In the genomic region with DNA sequence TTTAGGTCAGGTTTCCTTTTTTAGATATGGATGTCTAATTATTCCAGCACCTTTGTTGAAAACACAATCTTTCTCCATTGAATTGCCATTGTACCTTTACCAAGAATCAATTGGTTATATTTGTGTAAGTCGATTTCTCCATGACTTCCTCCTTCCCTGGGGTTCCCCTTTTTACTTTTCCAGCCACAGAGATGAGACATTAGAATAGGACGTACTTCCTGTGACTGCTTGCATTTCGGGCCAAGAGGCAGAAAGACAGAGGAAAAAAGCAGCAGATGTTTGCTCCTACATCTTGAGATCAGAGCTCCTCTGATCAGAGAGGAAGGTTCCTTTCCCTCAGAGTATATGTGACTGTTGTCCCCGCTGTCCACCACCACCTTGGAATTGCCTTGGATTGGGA, we compare ENCODE assay signal across 10 cellular contexts.
A peak's percentile ranks its signal among the peaks of the same experiment; 100 is the strongest.
DNase-seq lines count a peak whose midpoint lies in the region; TF ChIP-seq lines count a peak whose summit lies in the region.
"Had no signal": no experiment of that assay in that cellular context is flagged by ENCODE, and none has a peak within 500 bp of the region (broad histone marks: within the 10 kb centered on the region; RNA-seq: fewer than 3 reads in every experiment).

No MANE protein-coding gene starts in this region.

- no peaks in the 10 kb centered on the region for H3K27me3 ChIP-seq in skeletal muscle tissue (ENCODE audit: control insufficient read depth in 3 of 3, insufficient read depth in 3 of 3, low read length in 3 of 3)

- peaks cover 0 to 3% (median 0%) of the 10 kb centered on the region in 3 donors for H3K4me1 ChIP-seq in skeletal muscle tissue (ENCODE audit: control insufficient read depth in 3 of 3, insufficient read depth in 3 of 3, low read length in 3 of 3)

- H3K4me3 ChIP-seq in epithelial cell of proximal tubule (ENCODE audit: low read depth, low read length) (no peak overlapping the region), skeletal muscle tissue (ENCODE audit: low read length in 3 of 3) (no peak overlapping the region)

- H3K36me3 Mint-ChIP-seq in progenitor cell of endocrine pancreas (ENCODE audit: insufficient read depth), result peaks cover 2% of the 10 kb centered on the region

- no peak overlapping the region for H3K27ac Mint-ChIP-seq in progenitor cell of endocrine pancreas

- no peaks in the 10 kb centered on the region for H3K27me3 Mint-ChIP-seq in progenitor cell of endocrine pancreas
- H3K27me3 Mint-ChIP-seq: central memory CD8-positive, alpha-beta T cell had no signal

- H3K36me3 ChIP-seq in skeletal muscle tissue (ENCODE audit: control insufficient read depth in 3 of 3, insufficient read depth in 3 of 3, low read length in 3 of 3), result no peaks in the 10 kb centered on the region

- peaks cover 2% of the 10 kb centered on the region for H3K4me1 Mint-ChIP-seq in progenitor cell of endocrine pancreas (ENCODE audit: low read depth)

- no peak for TF ChIP-seq CTCF in epithelial cell of proximal tubule (conservative IDR thresholded peaks at IDR 0.05; ENCODE audit: low read depth, low read length)
- no peak for TF ChIP-seq CTCF in progenitor cell of endocrine pancreas (IDR thresholded peaks at IDR 0.05; ENCODE audit: unreplicated experiment)

- no peaks in the 10 kb centered on the region for H3K9me3 Mint-ChIP-seq in progenitor cell of endocrine pancreas (ENCODE audit: low read depth)
- H3K9me3 Mint-ChIP-seq: central memory CD8-positive, alpha-beta T cell had no signal

- H3K9me3 ChIP-seq in skeletal muscle tissue (ENCODE audit: control insufficient read depth in 3 of 3, low read length in 3 of 3), result no peaks in the 10 kb centered on the region

- DNase-seq in activated CD4-positive, alpha-beta T cell treated with anti-CD3 and anti-CD28 coated beads for 48 hours, result peak; percentile 13
- DNase-seq in activated CD4-positive, alpha-beta T cell treated with anti-CD3 and anti-CD28 coated beads for 1 hour, result no peak
- peak; percentile 68 for DNase-seq in OCI-M1 (lab: John Stamatoyannopoulos, UW)
- peak; percentile 20 for DNase-seq in epithelial cell of proximal tubule (ENCODE audit: low read depth)
- no peak for DNase-seq in progenitor cell of endocrine pancreas (ENCODE audit: low spot score, unreplicated experiment)
- no peak for DNase-seq in NCI-H510A treated with DMSO at 0.1 percent for 48 hours (lab: John Stamatoyannopoulos, UW)
- no peak for DNase-seq in T-helper 9 cell
- DNase-seq: T1000 had no signal

- no peak overlapping the region for H3K4me3 Mint-ChIP-seq in progenitor cell of endocrine pancreas (ENCODE audit: low read depth)
- H3K4me3 Mint-ChIP-seq: central memory CD8-positive, alpha-beta T cell had no signal

- H3K27ac ChIP-seq in skeletal muscle tissue (ENCODE audit: low read depth, low read length), result peak overlapping the region; percentile 16

- no peak overlapping the region for H3K9ac ChIP-seq in skeletal muscle tissue (ENCODE audit: low read depth in 1 of 3, low read length in 3 of 3)

Comparison
In these comparisons a context has a peak if more than half of its experiments do, and no peak if none do; other contexts are left out.
1. DNase-seq: peak in activated CD4-positive, alpha-beta T cell treated with anti-CD3 and anti-CD28 coated beads for 48 hours (single experiment), OCI-M1 (single experiment) and epithelial cell of proximal tubule (single experiment); none in activated CD4-positive, alpha-beta T cell treated with anti-CD3 and anti-CD28 coated beads for 1 hour (single experiment), progenitor cell of endocrine pancreas (single experiment), NCI-H510A treated with DMSO at 0.1 percent for 48 hours (single experiment) and T-helper 9 cell (single experiment).